11 cellular contexts compared by ENCODE assay signal in genomic region chr7:101507327-101507726, GRCh38.
A peak's percentile ranks its signal among the peaks of the same experiment; 100 is the strongest.
DNase-seq lines count a peak whose midpoint lies in the region; ATAC-seq, FAIRE-seq and TF ChIP-seq lines count a peak whose summit lies in the region.
"Had no signal": no experiment of that assay in that cellular context is flagged by ENCODE, and none has a peak within 500 bp of the region (broad histone marks: within the 10 kb centered on the region; RNA-seq: fewer than 3 reads in every experiment).

No MANE protein-coding gene starts in this region.

- H3K4me1 Mint-ChIP-seq in activated T-helper 2 cell treated with anti-CD3 and anti-CD28 coated beads, Interferon-gamma antibody, Interleukin-2, Interleukin-4, amounts not matched to agents 10 μg/mL and 5 μg/mL and 100 μg/mL, durations not matched to agents 14 hours and 24 hours and 36 hours (ENCODE audit: low read depth): peaks cover 25% of the 10 kb centered on the region
- peaks cover 21% of the 10 kb centered on the region for H3K4me1 Mint-ChIP-seq in nephron

- peak overlapping the region; percentile 70 for H3K4me2 ChIP-seq in BLaER1

- no peak for TF ChIP-seq POLR2A in GM12891 (IDR thresholded peaks at IDR 0.05; ENCODE audit: low read depth, low read length)

- no peak overlapping the region for H3K9ac ChIP-seq in BLaER1

- no peaks in the 10 kb centered on the region for H3K9me3 Mint-ChIP-seq in activated T-helper 2 cell treated with anti-CD3 and anti-CD28 coated beads, Interferon-gamma antibody, Interleukin-2, Interleukin-4, amounts not matched to agents 10 μg/mL and 5 μg/mL and 100 μg/mL, durations not matched to agents 14 hours and 24 hours and 36 hours
- no peaks in the 10 kb centered on the region for H3K9me3 Mint-ChIP-seq in nephron

- ATAC-seq in heart right ventricle: no peak

- no peak overlapping the region for H3K27ac ChIP-seq in BLaER1
- H3K27ac ChIP-seq in heart right ventricle: no peak overlapping the region
- H3K27ac ChIP-seq: left lung, right atrium auricular region had no signal

- H3K9me3 ChIP-seq in BLaER1: no peaks in the 10 kb centered on the region
- no peaks in the 10 kb centered on the region for H3K9me3 ChIP-seq in heart right ventricle
- H3K9me3 ChIP-seq: left lung, right atrium auricular region had no signal

- no peak for TF ChIP-seq CTCF in nephron (IDR thresholded peaks at IDR 0.05; ENCODE audit: unreplicated experiment in 3 of 3)
- TF ChIP-seq CTCF in heart right ventricle (IDR thresholded peaks at IDR 0.05): no peak

- H3K4me1 ChIP-seq in BLaER1: peaks cover 71% of the 10 kb centered on the region
- no peaks in the 10 kb centered on the region for H3K4me1 ChIP-seq in heart right ventricle
- H3K4me1 ChIP-seq: left lung, right atrium auricular region had no signal

- H3K36me3 ChIP-seq in BLaER1 (no peaks in the 10 kb centered on the region), heart right ventricle (no peaks in the 10 kb centered on the region)
- H3K36me3 ChIP-seq: left lung, right atrium auricular region had no signal

- no peaks in the 10 kb centered on the region for H4K20me1 ChIP-seq in BLaER1

- H3K27ac Mint-ChIP-seq in activated T-helper 2 cell treated with anti-CD3 and anti-CD28 coated beads, Interferon-gamma antibody, Interleukin-2, Interleukin-4, amounts not matched to agents 10 μg/mL and 5 μg/mL and 100 μg/mL, durations not matched to agents 14 hours and 24 hours and 36 hours: no peak overlapping the region
- peak overlapping the region; percentile 78 to 90 (median 80) for H3K27ac Mint-ChIP-seq in nephron

- no peak for FAIRE-seq in GM12891 (lab: Jason Lieb, UNC)
- FAIRE-seq: frontal cortex had no signal

- H3K27me3 Mint-ChIP-seq in activated T-helper 2 cell treated with anti-CD3 and anti-CD28 coated beads, Interferon-gamma antibody, Interleukin-2, Interleukin-4, amounts not matched to agents 10 μg/mL and 5 μg/mL and 100 μg/mL, durations not matched to agents 14 hours and 24 hours and 36 hours (ENCODE audit: low read depth): peaks cover 5% of the 10 kb centered on the region
- peaks cover 5% of the 10 kb centered on the region for H3K27me3 Mint-ChIP-seq in nephron (ENCODE audit: low read depth)

- H3K4me3 ChIP-seq in BLaER1 (0 out of 2 replicates have a peak overlapping the region, but pooled peaks have one; percentile 1), heart right ventricle (no peak overlapping the region)
- H3K4me3 ChIP-seq: left lung, right atrium auricular region had no signal

- no peaks in the 10 kb centered on the region for H3K36me3 Mint-ChIP-seq in activated T-helper 2 cell treated with anti-CD3 and anti-CD28 coated beads, Interferon-gamma antibody, Interleukin-2, Interleukin-4, amounts not matched to agents 10 μg/mL and 5 μg/mL and 100 μg/mL, durations not matched to agents 14 hours and 24 hours and 36 hours (ENCODE audit: low read depth)
- H3K36me3 Mint-ChIP-seq in nephron (ENCODE audit: low read depth): no peaks in the 10 kb centered on the region

- 0 out of 2 replicates have a peak, but pooled peaks cover 3% of the 10 kb centered on the region for H3K27me3 ChIP-seq in BLaER1
- peaks cover 0 to 47% (median 37%) of the 10 kb centered on the region in 7 donors for H3K27me3 ChIP-seq in heart right ventricle
- H3K27me3 ChIP-seq: right atrium auricular region had no signal

- DNase-seq in GM12891 (ENCODE audit: insufficient read length, low spot score) (no peak), hippocampal formation (lab: John Stamatoyannopoulos, UW) (no peak), cerebellar nuclear complex (lab: John Stamatoyannopoulos, UW) (no peak), heart right ventricle (no peak)
- DNase-seq in activated T-helper 2 cell treated with anti-CD3 and anti-CD28 coated beads, Interferon-gamma antibody, Interleukin-2, Interleukin-4, amounts not matched to agents 10 μg/mL and 5 μg/mL and 100 μg/mL, durations not matched to agents 14 hours and 24 hours and 36 hours (ENCODE audit: low spot score): no peak
- DNase-seq: aorta, left lung had no signal

- 46 to 52% methylated on average over 6 of the region's 6 CpGs for WGBS in heart right ventricle, 2 donors

- intact Hi-C loops in activated T-helper 2 cell treated with anti-CD3 and anti-CD28 coated beads, Interferon-gamma antibody, Interleukin-2, Interleukin-4, amounts not matched to agents 10 μg/mL and 5 μg/mL and 100 μg/mL, durations not matched to agents 14 hours and 24 hours and 36 hours (cut with micrococcal nuclease): loop anchor here (1.0 to 10.0 kb wide), 2 partner anchors 63 to 143 kb away; no protein-coding TSS in a partner anchor
- intact Hi-C loops in heart right ventricle (cut with DNase I): no loop called here

- peak overlapping the region; percentile 46 for H3K4me3 Mint-ChIP-seq in activated T-helper 2 cell treated with anti-CD3 and anti-CD28 coated beads, Interferon-gamma antibody, Interleukin-2, Interleukin-4, amounts not matched to agents 10 μg/mL and 5 μg/mL and 100 μg/mL, durations not matched to agents 14 hours and 24 hours and 36 hours (ENCODE audit: low read depth)
- H3K4me3 Mint-ChIP-seq in nephron: peak overlapping the region; percentile 53 to 63 (median 57)

TF ChIP-seq in GM12891, 5 proteins besides CTCF, POLR2A, EP300 and RAD21:
- TF ChIP-seq TAF1 (IDR thresholded peaks at IDR 0.05; ENCODE audit: low read depth, low read length) (no peak), POLR2AphosphoS5 (IDR thresholded peaks at IDR 0.05; ENCODE audit: low read depth, low read length) (no peak), PAX5 (IDR thresholded peaks at IDR 0.05; ENCODE audit: insufficient read depth, low read length, severe bottlenecking) (no peak), SPI1 (IDR thresholded peaks at IDR 0.05; ENCODE audit: low read depth, low read length) (peak; percentile 35; the same call in 1 of the 2 replicates), POU2F2 (IDR thresholded peaks at IDR 0.05; ENCODE audit: low read depth, low read length) (no peak)
